ENCODE assay signal across 13 cellular contexts in the genomic region with DNA sequence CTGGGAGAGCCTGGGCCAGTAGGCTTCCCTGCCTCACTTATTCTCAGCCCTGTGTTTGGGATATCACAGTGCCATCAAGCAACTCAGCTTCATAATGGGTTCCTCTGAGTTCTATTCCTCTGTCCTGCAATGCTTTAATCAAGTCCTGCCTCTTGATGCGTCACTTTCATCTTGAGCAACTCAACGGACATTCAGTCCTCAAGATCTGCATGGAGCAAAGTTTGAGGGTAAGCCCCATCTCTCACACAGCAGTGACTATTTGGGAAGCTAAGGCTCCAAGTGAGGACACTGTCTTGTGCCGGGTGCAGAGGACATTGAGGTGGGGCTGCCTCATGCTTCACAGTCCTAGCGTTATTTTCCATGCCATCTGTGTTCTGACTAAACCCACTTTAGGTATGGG.
"Had no signal": no experiment of that assay in that cellular context is flagged by ENCODE, and none has a peak within 500 bp of the region (broad histone marks: within the 10 kb centered on the region; RNA-seq: fewer than 3 reads in every experiment).

No MANE protein-coding gene starts in this region.

- H3K79me2 ChIP-seq: parathyroid adenoma had no signal

- H3K36me3 Mint-ChIP-seq: brain, WTC11 had no signal

- H3K36me3 ChIP-seq: esophagus squamous epithelium, lower lobe of right lung had no signal

- H3K27ac Mint-ChIP-seq: activated CD4-positive, alpha-beta T cell treated with anti-CD3 and anti-CD28 coated beads, Interleukin-2, amount 10 ng/mL, durations not matched to agents 7 days and 5 days; brain; stimulated activated naive CD8-positive, alpha-beta T cell treated with anti-CD3 and anti-CD28 coated beads, Interleukin-15, amount 100 ng/mL, for 72 hours; WTC11 had no signal

- H3K4me1 Mint-ChIP-seq: brain had no signal

- H3K9me3 ChIP-seq: esophagus squamous epithelium, lower lobe of right lung, testis had no signal

- H3K9ac ChIP-seq: parathyroid adenoma had no signal

- H3K27ac ChIP-seq: lower lobe of right lung, parathyroid adenoma, testis had no signal

- H3K27me3 Mint-ChIP-seq: activated CD4-positive, alpha-beta T cell treated with anti-CD3 and anti-CD28 coated beads, Interleukin-2, amount 10 ng/mL, durations not matched to agents 7 days and 5 days; stimulated activated naive CD8-positive, alpha-beta T cell treated with anti-CD3 and anti-CD28 coated beads, Interleukin-15, amount 100 ng/mL, for 72 hours had no signal

- H2AFZ ChIP-seq: parathyroid adenoma had no signal

- H3K27me3 ChIP-seq: esophagus squamous epithelium, testis had no signal

- DNase-seq: activated CD4-positive, alpha-beta T cell treated with anti-CD3 and anti-CD28 coated beads, Interleukin-2, amount 10 ng/mL, durations not matched to agents 7 days and 5 days; activated effector memory CD4-positive, alpha-beta T cell treated with anti-CD3 and anti-CD28 coated beads, Interleukin-2, amount 50 U/mL, for 16 hours; amygdala; esophagus squamous epithelium; hippocampal formation; lower lobe of right lung; midbrain; stimulated activated CD4-positive, alpha-beta T cell treated with anti-CD3 and anti-CD28 coated beads, Interleukin-4, amount 100 ng/mL, for 4 hours; stimulated activated naive CD8-positive, alpha-beta T cell treated with anti-CD3 and anti-CD28 coated beads, Interleukin-15, amount 100 ng/mL, for 72 hours; testis had no signal

- H3K4me3 Mint-ChIP-seq: activated CD4-positive, alpha-beta T cell treated with anti-CD3 and anti-CD28 coated beads, Interleukin-2, amount 10 ng/mL, durations not matched to agents 7 days and 5 days; brain; stimulated activated naive CD8-positive, alpha-beta T cell treated with anti-CD3 and anti-CD28 coated beads, Interleukin-15, amount 100 ng/mL, for 72 hours; WTC11 had no signal

- H3K4me1 ChIP-seq: parathyroid adenoma, testis had no signal

- ATAC-seq: WTC11 had no signal

- H3K4me3 ChIP-seq: esophagus squamous epithelium, lower lobe of right lung, testis had no signal
